In the genomic region with DNA sequence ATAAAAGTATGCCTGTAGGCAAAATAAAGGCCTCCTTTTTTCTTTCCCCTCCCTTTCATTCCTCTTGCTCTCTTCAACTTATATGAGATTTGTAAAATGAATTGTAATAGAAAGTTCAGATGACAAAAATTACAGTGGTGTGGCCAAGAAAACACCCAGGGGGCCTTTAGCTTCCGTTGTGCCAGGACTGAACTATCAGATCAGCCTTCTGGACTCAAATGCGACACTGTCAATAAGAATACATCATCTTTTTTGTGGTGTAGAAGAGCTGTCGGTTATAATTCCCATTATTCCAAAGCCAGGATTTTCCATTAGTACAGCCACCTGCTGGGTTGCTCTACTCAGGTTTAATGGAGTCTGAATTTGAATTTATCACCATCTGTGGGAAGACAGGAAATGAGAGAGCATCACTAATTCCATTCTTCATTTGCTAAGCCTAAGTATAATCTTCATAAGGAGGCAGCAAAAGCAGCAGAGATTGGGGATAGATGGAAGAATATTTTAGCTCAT, we compare ENCODE assay signal across 24 cellular contexts.
"Had no signal": no experiment of that assay in that cellular context is flagged by ENCODE, and none has a peak within 500 bp of the region (broad histone marks: within the 10 kb centered on the region; RNA-seq: fewer than 3 reads in every experiment).

No MANE protein-coding gene starts in this region.

- DNase-seq: activated CD4-positive, alpha-beta T cell treated with anti-CD3 and anti-CD28 coated beads for 4 hours; activated CD4-positive, alpha-beta T cell treated with anti-CD3 and anti-CD28 coated beads, Interleukin-2, amount 50 U/mL, for 4 hours; activated effector memory CD4-positive, alpha-beta T cell treated with anti-CD3 and anti-CD28 coated beads, Interleukin-2, amount 50 U/mL, for 16 hours; activated naive CD4-positive, alpha-beta T cell treated with anti-CD3 and anti-CD28 coated beads for 36 hours; activated naive CD8-positive, alpha-beta T cell treated with anti-CD3 and anti-CD28 coated beads for 36 hours; activated T-cell treated with anti-CD3 and anti-CD28 coated beads for 4 hours; activated T-cell treated with anti-CD3 and anti-CD28 coated beads, Interleukin-2, amount 50 U/mL, for 72 hours; adrenal gland; cerebellar nuclear complex; colonic mucosa; dorsolateral prefrontal cortex; effector memory CD4-positive, alpha-beta T cell; left lung; lower lobe of right lung; mesenchymal stem cell; mucosa of descending colon; right lobe of liver; stimulated activated CD4-positive, alpha-beta T cell treated with anti-CD3 and anti-CD28 coated beads, Interleukin-4, amount 100 ng/mL, for 24 hours; stimulated activated naive CD8-positive, alpha-beta T cell treated with anti-CD3 and anti-CD28 coated beads, Interleukin-15, amount 100 ng/mL, for 72 hours; substantia nigra; uterus had no signal

- H3K27ac ChIP-seq: adrenal gland, ascending aorta, cardiac muscle cell, colonic mucosa, dorsolateral prefrontal cortex, left lung, lower lobe of right lung, neutrophil, right lobe of liver, uterus had no signal

- H3K9me3 ChIP-seq: adrenal gland, ascending aorta, colonic mucosa, left lung, lower lobe of right lung, mucosa of descending colon, neutrophil, right lobe of liver, uterus had no signal

- H3K36me3 ChIP-seq: adrenal gland, ascending aorta, cardiac muscle cell, colonic mucosa, left lung, lower lobe of right lung, neutrophil, right lobe of liver, uterus had no signal

- H3K4me3 ChIP-seq: adrenal gland, ascending aorta, cardiac muscle cell, colonic mucosa, dorsolateral prefrontal cortex, left lung, lower lobe of right lung, mucosa of descending colon, right lobe of liver, uterus had no signal
